8 cellular contexts compared by ENCODE assay signal in the genomic region with DNA sequence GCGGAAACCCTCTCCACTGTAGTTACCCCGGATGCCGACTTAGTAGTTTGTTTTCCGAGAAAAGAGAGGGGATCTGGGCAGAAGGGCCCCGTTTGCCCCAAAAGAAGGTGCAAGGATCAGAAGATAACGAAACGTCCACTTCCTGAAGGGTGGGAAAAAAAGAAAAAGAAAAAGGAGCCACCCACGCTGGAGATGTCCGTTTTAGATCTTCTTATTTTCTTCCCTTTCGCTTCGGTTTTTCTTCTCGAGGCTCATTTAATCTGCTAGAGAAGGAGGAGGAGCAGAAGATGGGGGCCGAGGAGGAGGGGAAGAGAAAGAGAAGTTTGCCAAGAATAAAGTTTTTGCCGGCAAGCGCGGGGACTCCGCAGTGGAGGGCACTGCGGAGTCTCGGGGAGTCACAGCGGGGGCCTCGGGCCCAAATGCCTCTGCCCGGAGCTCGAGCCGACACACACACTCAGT. TPM values are rescaled to one million over a fixed set of nuclear protein-coding genes. Genes with fewer than 3 reads are reported as not detected.
DNase-seq lines count a peak whose midpoint lies in the region; ATAC-seq and TF ChIP-seq lines count a peak whose summit lies in the region.

No MANE protein-coding gene starts in this region.

- H3K27ac Mint-ChIP-seq in GM23338: no peak overlapping the region
- H3K27ac Mint-ChIP-seq in activated CD8-positive, alpha-beta T cell treated with anti-CD3 and anti-CD28 coated beads for 36 hours: peak overlapping the region; percentile 92
- H3K27ac Mint-ChIP-seq in immature natural killer cell: no peak overlapping the region

- H3K4me1 ChIP-seq in A673 (ENCODE audit: insufficient read depth, low read length, poor library complexity, severe bottlenecking) (peaks cover 11% of the 10 kb centered on the region), GM23338 (ENCODE audit: insufficient read depth) (peaks cover 39% of the 10 kb centered on the region), suprapubic skin (peaks cover 44% of the 10 kb centered on the region)

- no peak for DNase-seq in A673 (ENCODE audit: low spot score)
- DNase-seq in GM23338 (ENCODE audit: low spot score): no peak
- DNase-seq in activated CD8-positive, alpha-beta T cell treated with anti-CD3 and anti-CD28 coated beads for 36 hours: no peak
- peak in 2 of 3 donors; percentile 8 to 14 for DNase-seq in immature natural killer cell
- DNase-seq in suprapubic skin (ENCODE audit: low spot score in 2 of 2): no peak
- no peak for DNase-seq in NCI-H526 treated with DMSO at 0.1 percent for 48 hours (lab: John Stamatoyannopoulos, UW)
- no peak for DNase-seq in NCI-H2029 treated with DMSO at 0.1 percent for 48 hours (lab: John Stamatoyannopoulos, UW)
- no peak for DNase-seq in NCI-H1436 treated with DMSO at 0.1 percent for 48 hours (lab: John Stamatoyannopoulos, UW)

- H3K36me3 Mint-ChIP-seq in GM23338 (ENCODE audit: low read depth) (no peaks in the 10 kb centered on the region), immature natural killer cell (no peaks in the 10 kb centered on the region)
- peaks cover 28% of the 10 kb centered on the region for H3K36me3 Mint-ChIP-seq in activated CD8-positive, alpha-beta T cell treated with anti-CD3 and anti-CD28 coated beads for 36 hours (ENCODE audit: low read depth)

- ATAC-seq in GM23338: no peak
- ATAC-seq in activated CD8-positive, alpha-beta T cell treated with anti-CD3 and anti-CD28 coated beads for 36 hours: no peak

- H3K27ac ChIP-seq in A673 (ENCODE audit: low read depth, low read length, poor library complexity, severe bottlenecking) (no peak overlapping the region), GM23338 (ENCODE audit: low read depth) (no peak overlapping the region), suprapubic skin (peak overlapping the region; percentile 34)

- POLR2A ChIA-PET in A673 (lab: Charles Lee; ENCODE audit: low non-redundant PET): no interaction called here
- POLR2A ChIA-PET in activated CD8-positive, alpha-beta T cell treated with anti-CD3 and anti-CD28 coated beads for 36 hours (lab: Charles Lee): interaction anchor here (0.8 to 4.5 kb wide), 14 partner anchors 10 to 198 kb away, joined by 3 to 25 read pairs (median 4); no protein-coding TSS in a partner anchor

- peak overlapping the region; percentile 75 for H3K4me3 Mint-ChIP-seq in GM23338
- H3K4me3 Mint-ChIP-seq in activated CD8-positive, alpha-beta T cell treated with anti-CD3 and anti-CD28 coated beads for 36 hours: peak overlapping the region; percentile 87
- H3K4me3 Mint-ChIP-seq in immature natural killer cell: peak overlapping the region; percentile 86 to 92 (median 89)

- H4K20me1 ChIP-seq in GM23338 (replicated peaks; ENCODE audit: insufficient read depth): peaks cover 11% of the 10 kb centered on the region

- CTCF ChIA-PET in A673 (lab: Charles Lee): interaction anchor here (0.6 kb wide), 1 partner anchor 179 kb away, joined by 4 read pairs; no protein-coding TSS in a partner anchor
- CTCF ChIA-PET in activated CD8-positive, alpha-beta T cell treated with anti-CD3 and anti-CD28 coated beads for 36 hours (lab: Charles Lee): interaction anchor here (0.7 to 7.0 kb wide), 11 partner anchors 16 to 149 kb away, joined by 3 to 33 read pairs (median 4); no protein-coding TSS in a partner anchor

- H3K9me3 ChIP-seq in A673 (ENCODE audit: low read depth, low read length, poor library complexity, severe bottlenecking): no peaks in the 10 kb centered on the region
- no peaks in the 10 kb centered on the region for H3K9me3 ChIP-seq in suprapubic skin

- no peaks in the 10 kb centered on the region for H3K9me2 ChIP-seq in GM23338 (ENCODE audit: insufficient read depth)

- H3K4me2 ChIP-seq in GM23338: peak overlapping the region; percentile 96

- peaks cover under 1% of the 10 kb centered on the region; the same call in 1 of the 3 replicates for H3K9me3 Mint-ChIP-seq in GM23338
- no peaks in the 10 kb centered on the region for H3K9me3 Mint-ChIP-seq in activated CD8-positive, alpha-beta T cell treated with anti-CD3 and anti-CD28 coated beads for 36 hours
- H3K9me3 Mint-ChIP-seq in immature natural killer cell: peaks cover 0 to 2% (median 0%) of the 10 kb centered on the region in 6 donors

- TF ChIP-seq POLR2A in suprapubic skin (IDR thresholded peaks at IDR 0.05): no peak

- BruUV-seq in A673 (replicated peaks; lab: Mats Ljungman, UMichigan): no TSS peak

- H2AFZ ChIP-seq in GM23338: peak overlapping the region; percentile 99

- H3K4me1 Mint-ChIP-seq in GM23338 (peaks cover 45% of the 10 kb centered on the region), immature natural killer cell (peaks cover 51 to 67% of the 10 kb centered on the region in 2 donors)
- H3K4me1 Mint-ChIP-seq in activated CD8-positive, alpha-beta T cell treated with anti-CD3 and anti-CD28 coated beads for 36 hours (ENCODE audit: low read depth): peaks cover 24% of the 10 kb centered on the region

- H3K27me3 ChIP-seq in A673 (replicated peaks; ENCODE audit: insufficient read depth, low read depth, low read length, poor library complexity) (peaks cover 98% of the 10 kb centered on the region), GM23338 (ENCODE audit: insufficient read depth) (peaks cover 99% of the 10 kb centered on the region), suprapubic skin (peaks cover 92% of the 10 kb centered on the region)

- H3K27me3 Mint-ChIP-seq in GM23338 (ENCODE audit: insufficient read depth, low read depth, poor library complexity) (peaks cover 78% of the 10 kb centered on the region), immature natural killer cell (ENCODE audit: low read depth in 3 of 3) (peaks cover 31 to 32% (median 32%) of the 10 kb centered on the region in 3 donors)
- peaks cover 9% of the 10 kb centered on the region for H3K27me3 Mint-ChIP-seq in activated CD8-positive, alpha-beta T cell treated with anti-CD3 and anti-CD28 coated beads for 36 hours

- under 1% methylated on average over 16 of the region's 24 CpGs for WGBS in suprapubic skin

- TF ChIP-seq EP300 in suprapubic skin (IDR thresholded peaks at IDR 0.05): no peak

- intact Hi-C loops in A673 (cut with micrococcal nuclease; ENCODE audit: unreplicated experiment): no loop called here
- intact Hi-C loops in activated CD8-positive, alpha-beta T cell treated with anti-CD3 and anti-CD28 coated beads for 36 hours (cut with micrococcal nuclease): loop anchor here (2.0 to 5.0 kb wide), 4 partner anchors 61 to 404 kb away; no protein-coding TSS in a partner anchor

- TF ChIP-seq CTCF in A673 (conservative IDR thresholded peaks at IDR 0.05; ENCODE audit: low read depth, low read length) (no peak), GM23338 (conservative IDR thresholded peaks at IDR 0.05; ENCODE audit: low read depth in 2 of 2) (no peak), suprapubic skin (IDR thresholded peaks at IDR 0.05) (no peak)
- TF ChIP-seq CTCF in activated CD8-positive, alpha-beta T cell treated with anti-CD3 and anti-CD28 coated beads for 36 hours (IDR thresholded peaks at IDR 0.05): no peak

- H3K79me2 ChIP-seq in GM23338 (replicated peaks; ENCODE audit: insufficient read depth): no peaks in the 10 kb centered on the region

- H3K36me3 ChIP-seq in A673 (ENCODE audit: insufficient read depth, low read length, poor library complexity, severe bottlenecking) (no peaks in the 10 kb centered on the region), GM23338 (ENCODE audit: insufficient read depth) (no peaks in the 10 kb centered on the region), suprapubic skin (no peaks in the 10 kb centered on the region)

- H3F3A ChIP-seq in GM23338 (replicated peaks; ENCODE audit: low read depth): peaks cover 28% of the 10 kb centered on the region

- H3K4me3 ChIP-seq in A673 (ENCODE audit: low read depth, low read length, poor library complexity, severe bottlenecking) (peak overlapping the region; percentile 52), GM23338 (peak overlapping the region; percentile 75), suprapubic skin (peak overlapping the region; percentile 78)

TF ChIP-seq in GM23338, 12 proteins besides CTCF, POLR2A, EP300 and RAD21:
- TF ChIP-seq CREB1 (CRISPR knock-in tag; IDR thresholded peaks at IDR 0.05; ENCODE audit: low read depth) (no peak), EZH2 (IDR thresholded peaks at IDR 0.05; ENCODE audit: low read depth, unreplicated experiment) (peak; percentile 95), JUNB (IDR thresholded peaks at IDR 0.05; ENCODE audit: unreplicated experiment) (no peak), EZH2phosphoT487 (IDR thresholded peaks at IDR 0.05; ENCODE audit: unreplicated experiment) (peak; percentile 21), NANOG (IDR thresholded peaks at IDR 0.05; ENCODE audit: borderline replicate concordance) (no peak), ZNF331 (CRISPR knock-in tag; IDR thresholded peaks at IDR 0.05; ENCODE audit: low read depth) (no peak)
- TF ChIP-seq, protein P1, sequence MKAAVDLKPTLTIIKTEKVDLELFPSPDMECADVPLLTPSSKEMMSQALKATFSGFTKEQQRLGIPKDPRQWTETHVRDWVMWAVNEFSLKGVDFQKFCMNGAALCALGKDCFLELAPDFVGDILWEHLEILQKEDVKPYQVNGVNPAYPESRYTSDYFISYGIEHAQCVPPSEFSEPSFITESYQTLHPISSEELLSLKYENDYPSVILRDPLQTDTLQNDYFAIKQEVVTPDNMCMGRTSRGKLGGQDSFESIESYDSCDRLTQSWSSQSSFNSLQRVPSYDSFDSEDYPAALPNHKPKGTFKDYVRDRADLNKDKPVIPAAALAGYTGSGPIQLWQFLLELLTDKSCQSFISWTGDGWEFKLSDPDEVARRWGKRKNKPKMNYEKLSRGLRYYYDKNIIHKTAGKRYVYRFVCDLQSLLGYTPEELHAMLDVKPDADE (IDR thresholded peaks at IDR 0.05): no peak

RNA-seq across cellular contexts. Expression of gene LEF1, which starts 0.5 kb away (rescaled TPM):
- total RNA-seq in A673 (2021) (2.5 and 2.7 TPM in 2 replicates), suprapubic skin (10 to 100 TPM in 2 of 4 donors, 1 to 10 TPM in 2; 7.2 to 23.4 (median 14.5) TPM)
- 0.23 and 0.73 TPM in 2 replicates for total RNA-seq in GM23338 (2014; rRNA removed; shearing (Covaris generic))
- polyA plus RNA-seq in GM23338 (2016; fragmentation: Nextera tagmentation; extraction: Ambion mirVana) (0.50 and 1.0 TPM in 2 replicates), immature natural killer cell (10 to 100 TPM; 16.7 to 29.7 (median 28.7) TPM)
- 100 to 1,000 TPM; 178 to 182 TPM for total RNA-seq in activated CD8-positive, alpha-beta T cell treated with anti-CD3 and anti-CD28 coated beads for 36 hours

Comparison
In these comparisons a context has a peak if more than half of its experiments do, and no peak if none do; other contexts are left out.
1. DNase-seq: peak in immature natural killer cell (2 of 3); none in A673 (single experiment), GM23338 (single experiment), activated CD8-positive, alpha-beta T cell treated with anti-CD3 and anti-CD28 coated beads for 36 hours (single experiment), suprapubic skin (0 of 2), NCI-H526 treated with DMSO at 0.1 percent for 48 hours (single experiment), NCI-H2029 treated with DMSO at 0.1 percent for 48 hours (single experiment) and NCI-H1436 treated with DMSO at 0.1 percent for 48 hours (single experiment).
2. RNA of gene LEF1, which starts 0.5 kb away (total RNA-seq): 178 to 182 TPM in activated CD8-positive, alpha-beta T cell treated with anti-CD3 and anti-CD28 coated beads for 36 hours; 7.2 to 23.4 TPM in suprapubic skin, 2.5 to 2.7 TPM in A673 and 0.23 to 0.73 TPM in GM23338; every median in the first group is over 4 times any median in the second.
3. Peak in every context shown above with its lines, with median percentiles within 50 percentile points of each other: H3K4me3 ChIP-seq and H3K4me3 Mint-ChIP-seq.